Comparison of ENCODE assay signal across 1 cellular context in the genomic region with DNA sequence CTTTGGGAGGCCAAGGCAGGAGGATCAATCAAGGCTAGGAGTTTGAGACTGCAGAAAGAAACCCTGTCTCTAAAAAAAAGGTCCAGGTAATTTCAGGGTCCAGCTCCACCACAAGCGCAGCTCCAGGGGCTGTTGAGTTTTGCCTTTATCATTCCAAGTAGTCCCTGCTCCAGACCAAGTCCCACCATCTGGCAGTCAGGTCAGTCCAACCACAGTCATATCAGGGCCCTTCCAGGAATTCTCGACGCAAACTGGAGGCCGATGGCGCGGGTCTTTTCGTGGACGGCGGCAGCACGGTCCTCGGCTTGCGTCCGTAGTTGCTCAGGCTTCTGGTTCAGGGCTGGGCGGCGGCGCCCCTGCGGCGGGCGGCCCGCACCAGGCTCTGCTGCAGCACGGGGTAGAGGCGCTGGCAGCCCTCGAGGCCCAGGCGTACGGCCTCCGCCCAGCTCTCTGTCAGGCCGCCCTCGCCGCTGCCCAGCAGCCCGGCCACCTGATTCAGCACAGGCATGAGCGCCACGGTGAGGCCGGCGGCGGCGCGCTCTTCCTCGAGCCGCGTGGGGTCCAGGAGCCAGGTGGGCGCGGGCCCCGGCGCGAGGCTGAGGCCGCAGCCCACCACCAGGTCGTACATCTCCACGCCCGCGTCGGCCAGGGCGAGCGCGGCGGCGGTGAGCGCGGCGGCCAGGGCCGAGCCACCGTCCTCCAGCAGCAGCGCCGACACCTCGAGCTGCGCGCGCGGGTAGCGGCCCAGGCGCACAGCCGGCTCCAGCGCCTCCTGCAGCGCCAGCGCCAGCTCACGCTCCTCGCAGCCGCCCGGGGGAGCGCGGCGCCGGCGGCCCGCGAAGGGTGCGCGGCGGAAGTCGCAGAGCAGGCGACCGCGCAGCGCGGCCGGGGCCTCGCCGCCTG.
A peak's percentile ranks its signal among the peaks of the same experiment; 100 is the strongest.
TF ChIP-seq lines count a peak whose summit lies in the region.

No MANE protein-coding gene starts in this region.

TF ChIP-seq in GM12878, 131 proteins besides CTCF, POLR2A, EP300 and RAD21:
- peak; percentile 55 for TF ChIP-seq HDAC6 (IDR thresholded peaks at IDR 0.05; ENCODE audit: unreplicated experiment)
- 0 out of 2 replicates have a peak, but pooled peaks have one; percentile 18 for TF ChIP-seq CHD1 (IDR thresholded peaks at IDR 0.05; ENCODE audit: low read depth, low read length)
- no peak for TF ChIP-seq GABPA (IDR thresholded peaks at IDR 0.05; ENCODE audit: low read depth)
- TF ChIP-seq BACH1 (IDR thresholded peaks at IDR 0.05; ENCODE audit: borderline replicate concordance), result 0 out of 2 replicates have a peak, but pooled peaks have one; percentile 25
- TF ChIP-seq DPF2 (IDR thresholded peaks at IDR 0.05), result peak; percentile 57
- TF ChIP-seq HDAC2 (IDR thresholded peaks at IDR 0.05), result no peak
- TF ChIP-seq GATAD2B (conservative IDR thresholded peaks at IDR 0.05; ENCODE audit: low read depth), result peak; percentile 70; the same call in 1 of the 2 replicates
- peak; percentile 24; the same call in 1 of the 2 replicates for TF ChIP-seq ZNF207 (IDR thresholded peaks at IDR 0.05; ENCODE audit: borderline replicate concordance)
- TF ChIP-seq, protein P1, sequence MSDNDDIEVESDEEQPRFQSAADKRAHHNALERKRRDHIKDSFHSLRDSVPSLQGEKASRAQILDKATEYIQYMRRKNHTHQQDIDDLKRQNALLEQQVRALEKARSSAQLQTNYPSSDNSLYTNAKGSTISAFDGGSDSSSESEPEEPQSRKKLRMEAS (IDR thresholded peaks at IDR 0.05; ENCODE audit: low read depth, low read length), result peak; percentile 60; the same call in 1 of the 2 replicates
- no peak for TF ChIP-seq PML (IDR thresholded peaks at IDR 0.05; ENCODE audit: low read length)
- peak; percentile 35 for TF ChIP-seq NKRF (conservative IDR thresholded peaks at IDR 0.05)
